In genomic region chr10:113454341-113455061, GRCh38 we compare ENCODE assay signal across 8 cellular contexts.
A peak's percentile ranks its signal among the peaks of the same experiment; 100 is the strongest.
DNase-seq lines count a peak whose midpoint lies in the region; ATAC-seq and TF ChIP-seq lines count a peak whose summit lies in the region.

No MANE protein-coding gene starts in this region.

- peak; percentile 64 for TF ChIP-seq CTCF in CD14-positive monocyte (IDR thresholded peaks at IDR 0.05)
- TF ChIP-seq CTCF in PC-9 (conservative IDR thresholded peaks at IDR 0.05), result peak; percentile 64
- peak; percentile 71 for TF ChIP-seq CTCF in epithelial cell of esophagus (IDR thresholded peaks at IDR 0.05; ENCODE audit: insufficient read depth, low read depth, low read length, missing control alignments)

- H3K9me3 ChIP-seq in PC-9 (ENCODE audit: insufficient read depth, low read depth), result no peaks in the 10 kb centered on the region

- ATAC-seq in GM18498 (IDR thresholded peaks at IDR 0.05; ENCODE audit: unreplicated experiment), result peak; percentile 53
- no peak for ATAC-seq in HG03342 (IDR thresholded peaks at IDR 0.05; ENCODE audit: unreplicated experiment)
- ATAC-seq in stimulated activated memory B cell treated with anti-CD40 and anti-IgM and Interleukin-4, amounts not matched to agents 10 μg/mL and 1 μg/mL and 100 μg/mL, for 72 hours, result no peak
- ATAC-seq in HG02763 (IDR thresholded peaks at IDR 0.05; ENCODE audit: unreplicated experiment), result no peak

- POLR2A ChIA-PET in PC-9 (lab: Charles Lee; ENCODE audit: unreplicated experiment), result no interaction called here

- no peaks in the 10 kb centered on the region for H3K36me3 Mint-ChIP-seq in CD14-positive monocyte
- H3K36me3 Mint-ChIP-seq in stimulated activated memory B cell treated with anti-CD40 and anti-IgM and Interleukin-4, amounts not matched to agents 10 μg/mL and 1 μg/mL and 100 μg/mL, for 72 hours, result no peaks in the 10 kb centered on the region

- H3K4me3 Mint-ChIP-seq in CD14-positive monocyte, result peak overlapping the region in 1 of 2 donors; percentile 33
- no peak overlapping the region for H3K4me3 Mint-ChIP-seq in stimulated activated memory B cell treated with anti-CD40 and anti-IgM and Interleukin-4, amounts not matched to agents 10 μg/mL and 1 μg/mL and 100 μg/mL, for 72 hours

- H3F3A ChIP-seq in PC-9 (ENCODE audit: insufficient read depth, low read depth), result no peaks in the 10 kb centered on the region

- peaks cover 7% of the 10 kb centered on the region for H3K4me1 Mint-ChIP-seq in CD14-positive monocyte
- no peaks in the 10 kb centered on the region for H3K4me1 Mint-ChIP-seq in stimulated activated memory B cell treated with anti-CD40 and anti-IgM and Interleukin-4, amounts not matched to agents 10 μg/mL and 1 μg/mL and 100 μg/mL, for 72 hours

- CTCF ChIA-PET in PC-9 (lab: Charles Lee), result no interaction called here

- peaks cover 0 to 4% (median 0%) of the 10 kb centered on the region in 7 donors for H3K9me3 Mint-ChIP-seq in CD14-positive monocyte
- no peaks in the 10 kb centered on the region for H3K9me3 Mint-ChIP-seq in stimulated activated memory B cell treated with anti-CD40 and anti-IgM and Interleukin-4, amounts not matched to agents 10 μg/mL and 1 μg/mL and 100 μg/mL, for 72 hours

- no peaks in the 10 kb centered on the region for H3K4me1 ChIP-seq in PC-9 (replicated peaks; ENCODE audit: insufficient read depth)

- H3K79me2 ChIP-seq in PC-9 (ENCODE audit: low read depth), result no peaks in the 10 kb centered on the region

- BruUV-seq in PC-9 (replicated peaks; lab: Mats Ljungman, UMichigan), result no TSS peak

- no peak overlapping the region for H3K27ac ChIP-seq in PC-9

- no peaks in the 10 kb centered on the region; the same call in 1 of the 2 replicates for H3K27me3 ChIP-seq in PC-9 (ENCODE audit: insufficient read depth, low read depth)

- H3K27ac Mint-ChIP-seq in CD14-positive monocyte, result no peak overlapping the region
- H3K27ac Mint-ChIP-seq in stimulated activated memory B cell treated with anti-CD40 and anti-IgM and Interleukin-4, amounts not matched to agents 10 μg/mL and 1 μg/mL and 100 μg/mL, for 72 hours, result no peak overlapping the region

- intact Hi-C loops in CD14-positive monocyte (cut with micrococcal nuclease), result no loop called here
- intact Hi-C loops in PC-9 (cut with micrococcal nuclease; ENCODE audit: unreplicated experiment), result no loop called here

- no peak overlapping the region for H2AFZ ChIP-seq in PC-9

- no peaks in the 10 kb centered on the region for H3K36me3 ChIP-seq in PC-9 (ENCODE audit: low read depth)

- H3K27me3 Mint-ChIP-seq in CD14-positive monocyte (ENCODE audit: low read depth in 3 of 3), result peaks cover 1 to 25% (median 5%) of the 10 kb centered on the region in 3 donors
- H3K27me3 Mint-ChIP-seq in stimulated activated memory B cell treated with anti-CD40 and anti-IgM and Interleukin-4, amounts not matched to agents 10 μg/mL and 1 μg/mL and 100 μg/mL, for 72 hours, result peaks cover 48% of the 10 kb centered on the region

- DNase-seq in CD14-positive monocyte (ENCODE audit: low spot score) (no peak), PC-9 (peak in 1 of 2 experiments; percentile 16), epithelial cell of esophagus (ENCODE audit: low read depth) (peak; percentile 37), mucosa of gallbladder (ENCODE audit: low spot score) (peak; percentile 47)

- peak overlapping the region; percentile 28; the same call in 1 of the 2 replicates for H3K4me2 ChIP-seq in PC-9

- H4K20me1 ChIP-seq in PC-9 (ENCODE audit: insufficient read depth), result no peaks in the 10 kb centered on the region

- H3K4me3 ChIP-seq in PC-9 (no peak overlapping the region), epithelial cell of esophagus (ENCODE audit: low read length) (no peak overlapping the region)

- H3K9me2 ChIP-seq in PC-9 (ENCODE audit: insufficient read depth), result no peaks in the 10 kb centered on the region
